Comparison of ENCODE assay signal across 9 cellular contexts in the genomic region with DNA sequence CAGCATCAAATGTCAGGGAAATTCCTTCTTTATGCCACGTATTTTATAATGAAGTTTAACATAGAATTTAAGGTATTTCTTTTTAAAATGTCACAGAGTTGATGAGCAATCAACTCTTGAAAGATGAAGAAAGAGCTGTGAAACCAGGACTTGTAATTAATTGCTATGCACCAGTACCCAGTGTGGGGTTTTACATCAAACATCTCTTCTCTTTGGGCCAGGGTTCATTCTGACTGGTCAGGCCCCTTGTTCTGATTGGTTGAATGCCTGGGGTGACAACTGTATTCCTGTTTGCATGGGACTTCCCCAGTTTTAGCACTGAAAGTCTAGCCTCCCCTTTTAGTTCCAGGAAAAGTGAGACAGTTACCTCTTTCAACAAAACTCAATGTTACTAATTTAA.
DNase-seq lines count a peak whose midpoint lies in the region; ATAC-seq and TF ChIP-seq lines count a peak whose summit lies in the region.
"Had no signal": no experiment of that assay in that cellular context is flagged by ENCODE, and none has a peak within 500 bp of the region (broad histone marks: within the 10 kb centered on the region; RNA-seq: fewer than 3 reads in every experiment).

No MANE protein-coding gene starts in this region.

- no peak for TF ChIP-seq CTCF in GM13977 (IDR thresholded peaks at IDR 0.05; ENCODE audit: extremely low read depth, insufficient read depth, missing control alignments)

- DNase-seq in GM13977 (ENCODE audit: low spot score), result peak; percentile 68
- peak; percentile 14 for DNase-seq in activated naive CD8-positive, alpha-beta T cell treated with anti-CD3 and anti-CD28 coated beads, Interleukin-2, amount 50 U/mL, for 24 hours
- DNase-seq in activated gamma-delta T cell treated with Interleukin-2 at 50 U/mL for 16 hours, result no peak
- no peak for DNase-seq in HuH-7.5 (ENCODE audit: low spot score)
- DNase-seq in cortex of kidney (lab: John Stamatoyannopoulos, UW), result no peak
- DNase-seq in NCI-H2171 (lab: John Stamatoyannopoulos, UW), result no peak
- DNase-seq: NCI-H1105 had no signal

- H3K27ac Mint-ChIP-seq in activated naive CD8-positive, alpha-beta T cell treated with anti-CD3 and anti-CD28 coated beads, Interleukin-2, amount 50 U/mL, for 24 hours, result peak overlapping the region; percentile 17

- H3K9me3 Mint-ChIP-seq in activated naive CD8-positive, alpha-beta T cell treated with anti-CD3 and anti-CD28 coated beads, Interleukin-2, amount 50 U/mL, for 24 hours, result peaks cover 8% of the 10 kb centered on the region

- H3K27me3 Mint-ChIP-seq in activated naive CD8-positive, alpha-beta T cell treated with anti-CD3 and anti-CD28 coated beads, Interleukin-2, amount 50 U/mL, for 24 hours, result peaks cover 9% of the 10 kb centered on the region

- peaks cover 19% of the 10 kb centered on the region for H3K4me1 Mint-ChIP-seq in activated naive CD8-positive, alpha-beta T cell treated with anti-CD3 and anti-CD28 coated beads, Interleukin-2, amount 50 U/mL, for 24 hours

- no peak overlapping the region for H3K4me3 Mint-ChIP-seq in activated naive CD8-positive, alpha-beta T cell treated with anti-CD3 and anti-CD28 coated beads, Interleukin-2, amount 50 U/mL, for 24 hours

- ATAC-seq in GM19468 (IDR thresholded peaks at IDR 0.05; ENCODE audit: extremely low read depth, unreplicated experiment), result peak; percentile 82
- peak; percentile 96 for ATAC-seq in HG03103 (IDR thresholded peaks at IDR 0.05; ENCODE audit: low read depth, unreplicated experiment)
- ATAC-seq in activated naive CD8-positive, alpha-beta T cell treated with anti-CD3 and anti-CD28 coated beads, Interleukin-2, amount 50 U/mL, for 24 hours, result peak; percentile 97

- in situ Hi-C loops in GM13977 (cut with MboI; ENCODE audit: low pct_unique_long_range_greater_than_20kb, low sequenced_read_pairs, unreplicated experiment), result no loop called here

- H3K36me3 Mint-ChIP-seq in activated naive CD8-positive, alpha-beta T cell treated with anti-CD3 and anti-CD28 coated beads, Interleukin-2, amount 50 U/mL, for 24 hours (ENCODE audit: low read depth), result no peaks in the 10 kb centered on the region

Comparison
In these comparisons a context has a peak if more than half of its experiments do, and no peak if none do; other contexts are left out.
1. DNase-seq: peak in GM13977 (single experiment) and activated naive CD8-positive, alpha-beta T cell treated with anti-CD3 and anti-CD28 coated beads, Interleukin-2, amount 50 U/mL, for 24 hours (single experiment); none in activated gamma-delta T cell treated with Interleukin-2 at 50 U/mL for 16 hours (single experiment), HuH-7.5 (single experiment), cortex of kidney (single experiment) and NCI-H2171 (single experiment).
2. Peak in every context shown above with its lines, with median percentiles within 50 percentile points of each other: ATAC-seq.